In genomic region chr11:1887451-1888346, GRCh38 we compare ENCODE assay signal across 19 cellular contexts. TPM values are rescaled to one million over a fixed set of nuclear protein-coding genes. Genes with fewer than 3 reads are reported as not detected.
A peak's percentile ranks its signal among the peaks of the same experiment; 100 is the strongest.
DNase-seq lines count a peak whose midpoint lies in the region; ATAC-seq and TF ChIP-seq lines count a peak whose summit lies in the region.
"Had no signal": no experiment of that assay in that cellular context is flagged by ENCODE, and none has a peak within 500 bp of the region (broad histone marks: within the 10 kb centered on the region; RNA-seq: fewer than 3 reads in every experiment).

No MANE protein-coding gene starts in this region.

- peak overlapping the region; percentile 68 for H3K27ac ChIP-seq in CD4-positive, CD25-positive, alpha-beta regulatory T cell (ENCODE audit: insufficient read depth, low read length, poor library complexity, severe bottlenecking)
- H3K27ac ChIP-seq: colonic mucosa had no signal

- H3K4me1 ChIP-seq in CD4-positive, CD25-positive, alpha-beta regulatory T cell (ENCODE audit: control insufficient read depth, insufficient read depth, low read length, poor library complexity, severe bottlenecking) = peaks cover 37% of the 10 kb centered on the region
- peaks cover 4% of the 10 kb centered on the region; the same call in 1 of the 2 replicates for H3K4me1 ChIP-seq in BE2C
- H3K4me1 ChIP-seq: colonic mucosa had no signal

- peaks cover 12% of the 10 kb centered on the region for H3K4me1 Mint-ChIP-seq in T-helper 1 cell treated with Interleukin-12 subunit alpha and Interleukin-12 subunit beta and Interleukin-4 antibody, amounts not matched to agents 30 μg/mL and 1 μg/mL, for 36 hours (ENCODE audit: low read depth)
- peaks cover 0 to 45% (median 15%) of the 10 kb centered on the region in 4 donors for H3K4me1 Mint-ChIP-seq in CD4-positive, CD25-positive, alpha-beta regulatory T cell
- peaks cover 11% of the 10 kb centered on the region for H3K4me1 Mint-ChIP-seq in activated T-helper 17 cell treated with anti-CD3 and anti-CD28 coated beads, Interleukin-2, amount 50 U/mL, for 72 hours
- peaks cover 17% of the 10 kb centered on the region in 2 donors for H3K4me1 Mint-ChIP-seq in natural killer cell treated with Interleukin-12 subunit alpha and Interleukin-12 subunit beta and Interleukin-15 and Interleukin-18, amount 100 ng/mL, for 72 hours (ENCODE audit: low read depth in 2 of 2)

- H3K9me3 Mint-ChIP-seq in T-helper 1 cell treated with Interleukin-12 subunit alpha and Interleukin-12 subunit beta and Interleukin-4 antibody, amounts not matched to agents 30 μg/mL and 1 μg/mL, for 36 hours = no peaks in the 10 kb centered on the region
- no peaks in the 10 kb centered on the region for H3K9me3 Mint-ChIP-seq in CD4-positive, CD25-positive, alpha-beta regulatory T cell
- no peaks in the 10 kb centered on the region for H3K9me3 Mint-ChIP-seq in activated T-helper 17 cell treated with anti-CD3 and anti-CD28 coated beads, Interleukin-2, amount 50 U/mL, for 72 hours
- H3K9me3 Mint-ChIP-seq in natural killer cell treated with Interleukin-12 subunit alpha and Interleukin-12 subunit beta and Interleukin-15 and Interleukin-18, amount 100 ng/mL, for 72 hours = peaks cover 2% of the 10 kb centered on the region

- no peaks in the 10 kb centered on the region for H3K27me3 Mint-ChIP-seq in T-helper 1 cell treated with Interleukin-12 subunit alpha and Interleukin-12 subunit beta and Interleukin-4 antibody, amounts not matched to agents 30 μg/mL and 1 μg/mL, for 36 hours (ENCODE audit: low read depth)
- no peaks in the 10 kb centered on the region for H3K27me3 Mint-ChIP-seq in CD4-positive, CD25-positive, alpha-beta regulatory T cell
- H3K27me3 Mint-ChIP-seq in activated T-helper 17 cell treated with anti-CD3 and anti-CD28 coated beads, Interleukin-2, amount 50 U/mL, for 72 hours = no peaks in the 10 kb centered on the region
- no peaks in the 10 kb centered on the region for H3K27me3 Mint-ChIP-seq in natural killer cell treated with Interleukin-12 subunit alpha and Interleukin-12 subunit beta and Interleukin-15 and Interleukin-18, amount 100 ng/mL, for 72 hours

- H3K27ac Mint-ChIP-seq in T-helper 1 cell treated with Interleukin-12 subunit alpha and Interleukin-12 subunit beta and Interleukin-4 antibody, amounts not matched to agents 30 μg/mL and 1 μg/mL, for 36 hours = peak overlapping the region; percentile 58
- peak overlapping the region; percentile 84 to 90 (median 90) for H3K27ac Mint-ChIP-seq in CD4-positive, CD25-positive, alpha-beta regulatory T cell
- H3K27ac Mint-ChIP-seq in activated T-helper 17 cell treated with anti-CD3 and anti-CD28 coated beads, Interleukin-2, amount 50 U/mL, for 72 hours = peak overlapping the region; percentile 83
- peak overlapping the region in 1 of 2 donors; percentile 82 for H3K27ac Mint-ChIP-seq in natural killer cell treated with Interleukin-12 subunit alpha and Interleukin-12 subunit beta and Interleukin-15 and Interleukin-18, amount 100 ng/mL, for 72 hours

- H3K9me3 ChIP-seq in CD4-positive, CD25-positive, alpha-beta regulatory T cell (ENCODE audit: control insufficient read depth in 2 of 2, low read length in 2 of 2) = no peaks in the 10 kb centered on the region
- H3K9me3 ChIP-seq in BE2C = no peaks in the 10 kb centered on the region
- H3K9me3 ChIP-seq: colonic mucosa, heart left ventricle had no signal

- peaks cover 14% of the 10 kb centered on the region for H3K36me3 Mint-ChIP-seq in T-helper 1 cell treated with Interleukin-12 subunit alpha and Interleukin-12 subunit beta and Interleukin-4 antibody, amounts not matched to agents 30 μg/mL and 1 μg/mL, for 36 hours (ENCODE audit: low read depth)
- peaks cover 2% of the 10 kb centered on the region for H3K36me3 Mint-ChIP-seq in CD4-positive, CD25-positive, alpha-beta regulatory T cell
- peaks cover 14% of the 10 kb centered on the region for H3K36me3 Mint-ChIP-seq in activated T-helper 17 cell treated with anti-CD3 and anti-CD28 coated beads, Interleukin-2, amount 50 U/mL, for 72 hours (ENCODE audit: low read depth)
- no peaks in the 10 kb centered on the region for H3K36me3 Mint-ChIP-seq in natural killer cell treated with Interleukin-12 subunit alpha and Interleukin-12 subunit beta and Interleukin-15 and Interleukin-18, amount 100 ng/mL, for 72 hours

- no peak overlapping the region for H3K4me3 ChIP-seq in CD4-positive, CD25-positive, alpha-beta regulatory T cell (ENCODE audit: low read depth, low read length)
- H3K4me3 ChIP-seq in BE2C (ENCODE audit: low read depth, low read length) = no peak overlapping the region
- H3K4me3 ChIP-seq: colonic mucosa, heart left ventricle had no signal

- H3K36me3 ChIP-seq in CD4-positive, CD25-positive, alpha-beta regulatory T cell (ENCODE audit: control insufficient read depth, insufficient read depth, low read length) = peaks cover 49% of the 10 kb centered on the region
- H3K36me3 ChIP-seq in BE2C = no peaks in the 10 kb centered on the region
- H3K36me3 ChIP-seq: colonic mucosa had no signal

- DNase-seq in T-helper 1 cell (no peak), G401 (ENCODE audit: low spot score) (no peak), NAMALWA (ENCODE audit: low spot score) (no peak), BE2C (no peak)
- DNase-seq in CD4-positive, CD25-positive, alpha-beta regulatory T cell = no peak
- DNase-seq in natural killer cell treated with Interleukin-12 subunit alpha and Interleukin-12 subunit beta and Interleukin-15 and Interleukin-18, amount 100 ng/mL, for 72 hours (ENCODE audit: low spot score) = peak; percentile 34
- DNase-seq: amygdala, KBM-7, NCI-H1436 treated with DMSO at 0.1 percent for 48 hours, NCI-H345, SIG-M5 had no signal

- no peak for TF ChIP-seq CTCF in BE2C (IDR thresholded peaks at IDR 0.05; ENCODE audit: low read depth, low read length)

- no peak for ATAC-seq in CD4-positive, CD25-positive, alpha-beta regulatory T cell (ENCODE audit: low read depth in 2 of 2)
- ATAC-seq in activated T-helper 17 cell treated with anti-CD3 and anti-CD28 coated beads, Interleukin-2, amount 50 U/mL, for 72 hours (replicated peaks) = no peak
- no peak for ATAC-seq in natural killer cell treated with Interleukin-12 subunit alpha and Interleukin-12 subunit beta and Interleukin-15 and Interleukin-18, amount 100 ng/mL, for 72 hours
- ATAC-seq: heart left ventricle had no signal

- no peak overlapping the region for H3K4me3 Mint-ChIP-seq in T-helper 1 cell treated with Interleukin-12 subunit alpha and Interleukin-12 subunit beta and Interleukin-4 antibody, amounts not matched to agents 30 μg/mL and 1 μg/mL, for 36 hours
- peak overlapping the region in 1 of 4 donors; percentile 22 for H3K4me3 Mint-ChIP-seq in CD4-positive, CD25-positive, alpha-beta regulatory T cell
- H3K4me3 Mint-ChIP-seq in activated T-helper 17 cell treated with anti-CD3 and anti-CD28 coated beads, Interleukin-2, amount 50 U/mL, for 72 hours = peak overlapping the region; percentile 74
- H3K4me3 Mint-ChIP-seq in natural killer cell treated with Interleukin-12 subunit alpha and Interleukin-12 subunit beta and Interleukin-15 and Interleukin-18, amount 100 ng/mL, for 72 hours = no peak overlapping the region

- in situ Hi-C loops in G401 (cut with HindIII; ENCODE audit: low sequenced_read_pairs) = no loop called here

- no peaks in the 10 kb centered on the region for H3K27me3 ChIP-seq in CD4-positive, CD25-positive, alpha-beta regulatory T cell (ENCODE audit: control insufficient read depth, insufficient read depth, low read length)
- no peaks in the 10 kb centered on the region for H3K27me3 ChIP-seq in BE2C
- H3K27me3 ChIP-seq: colonic mucosa, heart left ventricle had no signal

RNA-seq across cellular contexts. Expression of gene PRR33, which starts 4.0 kb away (rescaled TPM):
- total RNA-seq in CD4-positive, CD25-positive, alpha-beta regulatory T cell = not detected
- polyA plus RNA-seq in CD4-positive, CD25-positive, alpha-beta regulatory T cell = under 1 TPM in 3 of 4 donors, not detected in 1; 0.06 to 0.09 (median 0.08) TPM
- total RNA-seq in activated T-helper 17 cell treated with anti-CD3 and anti-CD28 coated beads, Interleukin-2, amount 50 U/mL, for 72 hours = under 1 TPM in 1 of 2 donors, not detected in 1; 0.11 TPM
- total RNA-seq in natural killer cell treated with Interleukin-12 subunit alpha and Interleukin-12 subunit beta and Interleukin-15 and Interleukin-18, amount 100 ng/mL, for 72 hours = not detected
- not detected in 2 replicates for total RNA-seq in G401 (2014; rRNA removed; shearing (Covaris generic))
- polyA plus RNA-seq in BE2C (2012; ENCODE audit: insufficient read depth, insufficient read length, low read depth) = not detected
- total RNA-seq: A172, colonic mucosa, kidney epithelial cell, subcutaneous adipose tissue had no signal

RNA-seq across cellular contexts. Expression of gene TNNT3, which starts 31.8 kb away (rescaled TPM):
- 19.4 TPM for total RNA-seq in CD4-positive, CD25-positive, alpha-beta regulatory T cell
- polyA plus RNA-seq in CD4-positive, CD25-positive, alpha-beta regulatory T cell = 1 to 10 TPM in 1 of 4 donors, not detected in 3; 1.6 TPM
- 10 to 100 TPM in 1 of 2 donors, 1 to 10 TPM in 1; 2.1 to 26.2 TPM for total RNA-seq in activated T-helper 17 cell treated with anti-CD3 and anti-CD28 coated beads, Interleukin-2, amount 50 U/mL, for 72 hours
- total RNA-seq in natural killer cell treated with Interleukin-12 subunit alpha and Interleukin-12 subunit beta and Interleukin-15 and Interleukin-18, amount 100 ng/mL, for 72 hours = under 1 TPM in 1 of 2 donors, not detected in 1; 0.33 TPM
- total RNA-seq in G401 (2014; rRNA removed; shearing (Covaris generic)) = not detected in 2 replicates
- not detected for polyA plus RNA-seq in BE2C (2012; ENCODE audit: insufficient read depth, insufficient read length, low read depth)
- total RNA-seq: A172, kidney epithelial cell had no signal

RNA-seq across cellular contexts. Expression of gene LSP1, which starts 34.8 kb away (rescaled TPM):
- total RNA-seq in CD4-positive, CD25-positive, alpha-beta regulatory T cell = 453 TPM
- polyA plus RNA-seq in CD4-positive, CD25-positive, alpha-beta regulatory T cell = 100 to 1,000 TPM; 381 to 514 (median 444) TPM
- 100 to 1,000 TPM; 328 to 423 TPM for total RNA-seq in activated T-helper 17 cell treated with anti-CD3 and anti-CD28 coated beads, Interleukin-2, amount 50 U/mL, for 72 hours
- 100 to 1,000 TPM; 240 to 358 TPM for total RNA-seq in natural killer cell treated with Interleukin-12 subunit alpha and Interleukin-12 subunit beta and Interleukin-15 and Interleukin-18, amount 100 ng/mL, for 72 hours
- total RNA-seq in G401 (2014; rRNA removed; shearing (Covaris generic)) = 0.20 TPM in 1 of 2 replicates, not detected in the other
- polyA plus RNA-seq in BE2C (2012; ENCODE audit: insufficient read depth, insufficient read length, low read depth) = 1.6 TPM
- total RNA-seq: kidney epithelial cell had no signal

RNA-seq across cellular contexts. Expression of gene TNNI2, which starts 48.9 kb away (rescaled TPM):
- not detected for total RNA-seq in CD4-positive, CD25-positive, alpha-beta regulatory T cell
- polyA plus RNA-seq in CD4-positive, CD25-positive, alpha-beta regulatory T cell = not detected
- total RNA-seq in activated T-helper 17 cell treated with anti-CD3 and anti-CD28 coated beads, Interleukin-2, amount 50 U/mL, for 72 hours = not detected
- 1 to 10 TPM in 1 of 2 donors, not detected in 1; 1.4 TPM for total RNA-seq in natural killer cell treated with Interleukin-12 subunit alpha and Interleukin-12 subunit beta and Interleukin-15 and Interleukin-18, amount 100 ng/mL, for 72 hours
- total RNA-seq in G401 (2014; rRNA removed; shearing (Covaris generic)) = not detected in 2 replicates
- polyA plus RNA-seq in BE2C (2012; ENCODE audit: insufficient read depth, insufficient read length, low read depth) = 0.66 TPM
- total RNA-seq: A172, kidney epithelial cell had no signal

RNA-seq across cellular contexts. Expression of gene SYT8, which starts 52.9 kb away (rescaled TPM):
- total RNA-seq in CD4-positive, CD25-positive, alpha-beta regulatory T cell = not detected
- polyA plus RNA-seq in CD4-positive, CD25-positive, alpha-beta regulatory T cell = not detected
- total RNA-seq in activated T-helper 17 cell treated with anti-CD3 and anti-CD28 coated beads, Interleukin-2, amount 50 U/mL, for 72 hours = not detected
- total RNA-seq in natural killer cell treated with Interleukin-12 subunit alpha and Interleukin-12 subunit beta and Interleukin-15 and Interleukin-18, amount 100 ng/mL, for 72 hours = not detected
- total RNA-seq in G401 (2014; rRNA removed; shearing (Covaris generic)) = not detected in 2 replicates
- not detected for polyA plus RNA-seq in BE2C (2012; ENCODE audit: insufficient read depth, insufficient read length, low read depth)
- total RNA-seq: A172; activated CD8-positive, alpha-beta memory T cell treated with anti-CD3 and anti-CD28 coated beads for 36 hours; heart left ventricle; subcutaneous adipose tissue had no signal

Comparison
In these comparisons a context has a peak if more than half of its experiments do, and no peak if none do; other contexts are left out.
1. RNA of gene LSP1, which starts 34.8 kb away (total RNA-seq): 453 TPM in CD4-positive, CD25-positive, alpha-beta regulatory T cell (single experiment), 328 to 423 TPM in activated T-helper 17 cell treated with anti-CD3 and anti-CD28 coated beads, Interleukin-2, amount 50 U/mL, for 72 hours and 240 to 358 TPM in natural killer cell treated with Interleukin-12 subunit alpha and Interleukin-12 subunit beta and Interleukin-15 and Interleukin-18, amount 100 ng/mL, for 72 hours; 0.20 TPM in G401; every median in the first group is over 100 times any median in the second.